1 cellular context compared by ENCODE assay signal in the genomic region with DNA sequence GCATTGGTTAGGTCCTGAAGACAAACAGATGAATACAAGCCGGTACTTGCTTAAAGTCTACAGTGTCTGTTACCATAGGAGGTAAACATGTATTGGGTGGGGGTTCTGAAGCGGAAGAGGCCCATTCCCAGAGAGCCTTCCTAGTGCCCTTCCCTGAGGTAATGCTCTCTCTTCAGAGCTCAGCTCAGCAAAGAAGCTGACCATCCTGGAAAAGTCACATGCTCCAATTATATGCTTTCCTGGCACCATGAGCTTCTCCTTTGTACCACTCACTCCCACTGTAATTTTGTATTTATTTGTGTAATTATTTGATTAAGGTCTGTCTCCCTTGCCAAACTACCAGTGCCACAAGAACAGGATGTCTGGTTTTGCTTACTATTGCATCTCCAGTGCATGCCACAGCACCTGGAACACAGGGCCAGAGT.
TF ChIP-seq lines count a peak whose summit lies in the region.

No MANE protein-coding gene starts in this region.

TF ChIP-seq in WTC11, 78 proteins besides CTCF, POLR2A, EP300 and RAD21 (continued from another document):
- TF ChIP-seq USF2 (CRISPR knock-in tag; IDR thresholded peaks at IDR 0.05) (no peak), ZNF532 (CRISPR knock-in tag; IDR thresholded peaks at IDR 0.05; ENCODE audit: borderline replicate concordance) (no peak), EMX1 (CRISPR knock-in tag; IDR thresholded peaks at IDR 0.05) (no peak), GTF2I (CRISPR knock-in tag; conservative IDR thresholded peaks at IDR 0.05) (no peak), CREM (CRISPR knock-in tag; IDR thresholded peaks at IDR 0.05) (no peak), ZNF263 (CRISPR knock-in tag; IDR thresholded peaks at IDR 0.05; ENCODE audit: low read depth) (no peak), MXD4 (CRISPR knock-in tag; IDR thresholded peaks at IDR 0.05; ENCODE audit: borderline replicate concordance) (no peak), KAT7 (CRISPR knock-in tag; IDR thresholded peaks at IDR 0.05; ENCODE audit: borderline replicate concordance) (no peak), JUN (CRISPR knock-in tag; IDR thresholded peaks at IDR 0.05) (no peak), IRF2 (CRISPR knock-in tag; IDR thresholded peaks at IDR 0.05; ENCODE audit: borderline replicate concordance, low read depth) (no peak), ZSCAN18 (CRISPR knock-in tag; IDR thresholded peaks at IDR 0.05) (no peak), PRDM15 (CRISPR knock-in tag; IDR thresholded peaks at IDR 0.05) (no peak)
- TF ChIP-seq, protein P1, sequence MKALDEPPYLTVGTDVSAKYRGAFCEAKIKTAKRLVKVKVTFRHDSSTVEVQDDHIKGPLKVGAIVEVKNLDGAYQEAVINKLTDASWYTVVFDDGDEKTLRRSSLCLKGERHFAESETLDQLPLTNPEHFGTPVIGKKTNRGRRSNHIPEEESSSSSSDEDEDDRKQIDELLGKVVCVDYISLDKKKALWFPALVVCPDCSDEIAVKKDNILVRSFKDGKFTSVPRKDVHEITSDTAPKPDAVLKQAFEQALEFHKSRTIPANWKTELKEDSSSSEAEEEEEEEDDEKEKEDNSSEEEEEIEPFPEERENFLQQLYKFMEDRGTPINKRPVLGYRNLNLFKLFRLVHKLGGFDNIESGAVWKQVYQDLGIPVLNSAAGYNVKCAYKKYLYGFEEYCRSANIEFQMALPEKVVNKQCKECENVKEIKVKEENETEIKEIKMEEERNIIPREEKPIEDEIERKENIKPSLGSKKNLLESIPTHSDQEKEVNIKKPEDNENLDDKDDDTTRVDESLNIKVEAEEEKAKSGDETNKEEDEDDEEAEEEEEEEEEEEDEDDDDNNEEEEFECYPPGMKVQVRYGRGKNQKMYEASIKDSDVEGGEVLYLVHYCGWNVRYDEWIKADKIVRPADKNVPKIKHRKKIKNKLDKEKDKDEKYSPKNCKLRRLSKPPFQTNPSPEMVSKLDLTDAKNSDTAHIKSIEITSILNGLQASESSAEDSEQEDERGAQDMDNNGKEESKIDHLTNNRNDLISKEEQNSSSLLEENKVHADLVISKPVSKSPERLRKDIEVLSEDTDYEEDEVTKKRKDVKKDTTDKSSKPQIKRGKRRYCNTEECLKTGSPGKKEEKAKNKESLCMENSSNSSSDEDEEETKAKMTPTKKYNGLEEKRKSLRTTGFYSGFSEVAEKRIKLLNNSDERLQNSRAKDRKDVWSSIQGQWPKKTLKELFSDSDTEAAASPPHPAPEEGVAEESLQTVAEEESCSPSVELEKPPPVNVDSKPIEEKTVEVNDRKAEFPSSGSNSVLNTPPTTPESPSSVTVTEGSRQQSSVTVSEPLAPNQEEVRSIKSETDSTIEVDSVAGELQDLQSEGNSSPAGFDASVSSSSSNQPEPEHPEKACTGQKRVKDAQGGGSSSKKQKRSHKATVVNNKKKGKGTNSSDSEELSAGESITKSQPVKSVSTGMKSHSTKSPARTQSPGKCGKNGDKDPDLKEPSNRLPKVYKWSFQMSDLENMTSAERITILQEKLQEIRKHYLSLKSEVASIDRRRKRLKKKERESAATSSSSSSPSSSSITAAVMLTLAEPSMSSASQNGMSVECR (CRISPR knock-in tag; IDR thresholded peaks at IDR 0.05; ENCODE audit: borderline replicate concordance): no peak
- TF ChIP-seq, protein P2, sequence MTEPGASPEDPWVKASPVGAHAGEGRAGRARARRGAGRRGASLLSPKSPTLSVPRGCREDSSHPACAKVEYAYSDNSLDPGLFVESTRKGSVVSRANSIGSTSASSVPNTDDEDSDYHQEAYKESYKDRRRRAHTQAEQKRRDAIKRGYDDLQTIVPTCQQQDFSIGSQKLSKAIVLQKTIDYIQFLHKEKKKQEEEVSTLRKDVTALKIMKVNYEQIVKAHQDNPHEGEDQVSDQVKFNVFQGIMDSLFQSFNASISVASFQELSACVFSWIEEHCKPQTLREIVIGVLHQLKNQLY (CRISPR knock-in tag; IDR thresholded peaks at IDR 0.05): no peak
